ENCODE assay signal across 31 cellular contexts in genomic region chr9:108153391-108153790, GRCh38.
"Had no signal": no experiment of that assay in that cellular context is flagged by ENCODE, and none has a peak within 500 bp of the region (broad histone marks: within the 10 kb centered on the region; RNA-seq: fewer than 3 reads in every experiment).

No MANE protein-coding gene starts in this region.

- H3K36me3 ChIP-seq: adrenal gland, brain microvascular endothelial cell, breast epithelium had no signal

- ATAC-seq: activated CD8-positive, alpha-beta T cell treated with anti-CD3 and anti-CD28 coated beads for 36 hours; activated naive CD4-positive, alpha-beta T cell treated with anti-CD3 and anti-CD28 coated beads, Interleukin-2, amount 50 U/mL, for 72 hours; activated T-cell treated with anti-CD3 and anti-CD28 coated beads, Interleukin-2, amount 50 U/mL, for 4 hours; activated T-cell treated with anti-CD3 and anti-CD28 coated beads, Interleukin-2, amount 50 U/mL, for 72 hours; activated T-helper 17 cell treated with anti-CD3 and anti-CD28 coated beads, Interleukin-2, amount 50 U/mL, for 72 hours; body of pancreas had no signal

- H3K27me3 ChIP-seq: adrenal gland, body of pancreas, brain microvascular endothelial cell, breast epithelium had no signal

- H3K4me3 ChIP-seq: adrenal gland, body of pancreas, breast epithelium had no signal

- H3K4me1 ChIP-seq: adrenal gland, body of pancreas, breast epithelium had no signal

- DNase-seq: activated B cell treated with CpG ODN at 0.5 μM for 24 hours; activated CD4-positive, alpha-beta memory T cell treated with anti-CD3 and anti-CD28 coated beads for 36 hours; activated CD4-positive, alpha-beta T cell treated with anti-CD3 and anti-CD28 coated beads for 4 hours; activated CD4-positive, alpha-beta T cell treated with anti-CD3 and anti-CD28 coated beads, Interleukin-2, amount 10 ng/mL, durations not matched to agents 24 days and 14 days; activated CD4-positive, alpha-beta T cell treated with anti-CD3 and anti-CD28 coated beads, Interleukin-2, amount 50 U/mL, for 1 hour; activated CD4-positive, alpha-beta T cell treated with anti-CD3 and anti-CD28 coated beads, Interleukin-2, amount 50 U/mL, for 4 hours; activated CD4-positive, CD25-positive, alpha-beta regulatory T cell treated with anti-CD3 and anti-CD28 coated beads, Interleukin-2, amount 50 U/mL, for 72 hours; activated CD8-positive, alpha-beta memory T cell treated with anti-CD3 and anti-CD28 coated beads, Interleukin-2, amount 50 U/mL, for 4 hours; activated CD8-positive, alpha-beta T cell treated with anti-CD3 and anti-CD28 coated beads for 36 hours; activated effector memory CD4-positive, alpha-beta T cell treated with anti-CD3 and anti-CD28 coated beads, Interleukin-2, amount 50 U/mL, for 16 hours; activated gamma-delta T cell treated with Interleukin-2 at 50 U/mL for 16 hours; activated naive CD4-positive, alpha-beta T cell; activated naive CD4-positive, alpha-beta T cell treated with anti-CD3 and anti-CD28 coated beads for 36 hours; activated naive CD4-positive, alpha-beta T cell treated with anti-CD3 and anti-CD28 coated beads, Interleukin-2, amount 50 U/mL, for 16 hours; activated naive CD8-positive, alpha-beta T cell treated with anti-CD3 and anti-CD28 coated beads for 36 hours; activated T-cell treated with anti-CD3 and anti-CD28 coated beads for 4 hours; activated T-cell treated with anti-CD3 and anti-CD28 coated beads, Interleukin-2, amount 50 U/mL, for 1 hour; activated T-cell treated with anti-CD3 and anti-CD28 coated beads, Interleukin-2, amount 50 U/mL, for 4 hours; activated T-cell treated with anti-CD3 and anti-CD28 coated beads, Interleukin-2, amount 50 U/mL, for 72 hours; adrenal gland; amniotic stem cell; aorta; body of pancreas; brain microvascular endothelial cell; central memory CD4-positive, alpha-beta T cell; T-helper 2 cell; T-helper 9 cell had no signal

- H3K27ac ChIP-seq: adrenal gland, body of pancreas, brain microvascular endothelial cell, breast epithelium, VCaP had no signal

- H3K9me3 ChIP-seq: adrenal gland, body of pancreas, breast epithelium had no signal
